8 cellular contexts compared by ENCODE assay signal in the genomic region with DNA sequence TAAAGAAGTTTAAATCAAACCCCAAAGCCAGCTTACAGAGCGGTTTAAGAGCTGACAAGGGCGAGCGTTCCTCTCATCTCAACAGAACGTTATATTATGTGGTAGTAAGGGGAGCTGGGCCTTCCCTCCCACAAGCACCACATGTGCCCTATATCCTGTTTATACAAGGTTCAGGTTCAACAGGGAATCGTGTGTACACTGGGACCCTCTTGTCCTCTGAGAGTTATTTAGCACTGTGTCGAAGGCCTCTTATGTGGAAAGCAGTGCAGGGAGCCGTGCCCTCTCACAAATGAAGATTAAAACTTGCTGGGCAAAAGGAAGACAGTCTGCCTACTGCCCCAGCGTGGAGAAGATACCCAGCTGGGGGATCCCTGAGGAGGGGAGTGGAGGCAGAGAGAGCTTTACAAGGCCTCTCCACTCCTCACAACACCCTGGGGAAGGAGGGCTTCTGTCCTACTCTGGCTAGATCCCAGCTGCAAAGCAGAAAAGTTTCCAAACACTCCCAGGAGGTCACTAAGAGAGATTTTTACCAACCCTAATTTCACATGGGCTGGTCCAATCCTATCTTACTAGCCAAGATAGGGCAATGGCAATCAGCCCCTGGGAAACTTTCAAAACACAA. TPM values are rescaled to one million over a fixed set of nuclear protein-coding genes. Genes with fewer than 3 reads are reported as not detected.
A peak's percentile ranks its signal among the peaks of the same experiment; 100 is the strongest.
DNase-seq lines count a peak whose midpoint lies in the region; ATAC-seq lines count a peak whose summit lies in the region.

No MANE protein-coding gene starts in this region.

- peak overlapping the region; percentile 86 for H3K4me3 Mint-ChIP-seq in activated naive CD4-positive, alpha-beta T cell treated with anti-CD3 and anti-CD28 coated beads, Interleukin-2, amount 10 ng/mL, durations not matched to agents 7 days and 5 days
- peak overlapping the region; percentile 88 for H3K4me3 Mint-ChIP-seq in activated CD4-positive, alpha-beta memory T cell treated with anti-CD3 and anti-CD28 coated beads for 36 hours
- H3K4me3 Mint-ChIP-seq in stimulated activated naive B cell treated with anti-CD40 and anti-IgM and Interleukin-4, amounts not matched to agents 10 μg/mL and 1 μg/mL and 100 μg/mL, for 72 hours, result peak overlapping the region; percentile 86 to 96

- peak; percentile 34 for DNase-seq in activated naive CD4-positive, alpha-beta T cell treated with anti-CD3 and anti-CD28 coated beads, Interleukin-2, amount 10 ng/mL, durations not matched to agents 7 days and 5 days
- no peak for DNase-seq in activated naive CD4-positive, alpha-beta T cell treated with Interleukin-2 at 50 U/mL for 16 hours
- DNase-seq in activated CD4-positive, alpha-beta memory T cell treated with anti-CD3 and anti-CD28 coated beads for 36 hours, result no peak
- DNase-seq in stimulated activated naive B cell treated with anti-CD40 and anti-IgM and Interleukin-4, amounts not matched to agents 10 μg/mL and 1 μg/mL and 100 μg/mL, for 72 hours, result no peak
- no peak for DNase-seq in GM19240 (ENCODE audit: insufficient read length, low spot score)

- no peak for ATAC-seq in stimulated activated naive B cell treated with anti-CD40 and anti-IgM and Interleukin-4, amounts not matched to agents 10 μg/mL and 1 μg/mL and 100 μg/mL, for 72 hours (replicated peaks)
- ATAC-seq in GM21723 (IDR thresholded peaks at IDR 0.05; ENCODE audit: unreplicated experiment), result no peak
- ATAC-seq in GM18502 (IDR thresholded peaks at IDR 0.05; ENCODE audit: poor library complexity, unreplicated experiment), result no peak

- peak overlapping the region; percentile 91 for H3K4me3 ChIP-seq in iPS-11a (ENCODE audit: low read depth, low read length)

- POLR2A ChIA-PET in activated CD4-positive, alpha-beta memory T cell treated with anti-CD3 and anti-CD28 coated beads for 36 hours (lab: Charles Lee), result interaction anchor here (0.7 to 2.2 kb wide), 8 partner anchors 10 to 642 kb away, joined by 3 to 5 read pairs (median 3); no protein-coding TSS in a partner anchor

- intact Hi-C loops in activated CD4-positive, alpha-beta memory T cell treated with anti-CD3 and anti-CD28 coated beads for 36 hours (cut with micrococcal nuclease), result loop anchor here (5.0 kb wide), 4 partner anchors 72 to 642 kb away; partner anchors contain the start of gene RPLP1

- peaks cover 57% of the 10 kb centered on the region for H3K36me3 Mint-ChIP-seq in activated naive CD4-positive, alpha-beta T cell treated with anti-CD3 and anti-CD28 coated beads, Interleukin-2, amount 10 ng/mL, durations not matched to agents 7 days and 5 days
- peaks cover 54% of the 10 kb centered on the region for H3K36me3 Mint-ChIP-seq in activated CD4-positive, alpha-beta memory T cell treated with anti-CD3 and anti-CD28 coated beads for 36 hours
- peaks cover 4 to 22% of the 10 kb centered on the region in 2 donors for H3K36me3 Mint-ChIP-seq in stimulated activated naive B cell treated with anti-CD40 and anti-IgM and Interleukin-4, amounts not matched to agents 10 μg/mL and 1 μg/mL and 100 μg/mL, for 72 hours

- H3K27me3 Mint-ChIP-seq in activated naive CD4-positive, alpha-beta T cell treated with anti-CD3 and anti-CD28 coated beads, Interleukin-2, amount 10 ng/mL, durations not matched to agents 7 days and 5 days, result peaks cover 6% of the 10 kb centered on the region
- H3K27me3 Mint-ChIP-seq in activated CD4-positive, alpha-beta memory T cell treated with anti-CD3 and anti-CD28 coated beads for 36 hours, result no peaks in the 10 kb centered on the region
- H3K27me3 Mint-ChIP-seq in stimulated activated naive B cell treated with anti-CD40 and anti-IgM and Interleukin-4, amounts not matched to agents 10 μg/mL and 1 μg/mL and 100 μg/mL, for 72 hours, result no peaks in the 10 kb centered on the region

- CTCF ChIA-PET in activated naive CD4-positive, alpha-beta T cell treated with anti-CD3 and anti-CD28 coated beads, Interleukin-2, amount 10 ng/mL, durations not matched to agents 7 days and 5 days (lab: Charles Lee), result interaction anchor here (0.8 to 1.9 kb wide), 4 partner anchors 9 to 632 kb away, joined by 3 to 7 read pairs (median 5); no protein-coding TSS in a partner anchor
- CTCF ChIA-PET in activated CD4-positive, alpha-beta memory T cell treated with anti-CD3 and anti-CD28 coated beads for 36 hours (lab: Charles Lee), result interaction anchor here (0.6 to 1.4 kb wide), 3 partner anchors 8 to 393 kb away, joined by 3 to 6 read pairs (median 3); no protein-coding TSS in a partner anchor

- H3K9me3 Mint-ChIP-seq in activated naive CD4-positive, alpha-beta T cell treated with anti-CD3 and anti-CD28 coated beads, Interleukin-2, amount 10 ng/mL, durations not matched to agents 7 days and 5 days, result no peaks in the 10 kb centered on the region
- no peaks in the 10 kb centered on the region for H3K9me3 Mint-ChIP-seq in activated CD4-positive, alpha-beta memory T cell treated with anti-CD3 and anti-CD28 coated beads for 36 hours
- no peaks in the 10 kb centered on the region for H3K9me3 Mint-ChIP-seq in stimulated activated naive B cell treated with anti-CD40 and anti-IgM and Interleukin-4, amounts not matched to agents 10 μg/mL and 1 μg/mL and 100 μg/mL, for 72 hours

- peaks cover 66% of the 10 kb centered on the region for H3K4me1 Mint-ChIP-seq in activated naive CD4-positive, alpha-beta T cell treated with anti-CD3 and anti-CD28 coated beads, Interleukin-2, amount 10 ng/mL, durations not matched to agents 7 days and 5 days
- peaks cover 56% of the 10 kb centered on the region for H3K4me1 Mint-ChIP-seq in activated CD4-positive, alpha-beta memory T cell treated with anti-CD3 and anti-CD28 coated beads for 36 hours (ENCODE audit: low read depth)
- H3K4me1 Mint-ChIP-seq in stimulated activated naive B cell treated with anti-CD40 and anti-IgM and Interleukin-4, amounts not matched to agents 10 μg/mL and 1 μg/mL and 100 μg/mL, for 72 hours, result peaks cover 40 to 74% of the 10 kb centered on the region in 2 donors

- peak overlapping the region; percentile 17 for H3K27ac Mint-ChIP-seq in activated naive CD4-positive, alpha-beta T cell treated with anti-CD3 and anti-CD28 coated beads, Interleukin-2, amount 10 ng/mL, durations not matched to agents 7 days and 5 days
- H3K27ac Mint-ChIP-seq in activated CD4-positive, alpha-beta memory T cell treated with anti-CD3 and anti-CD28 coated beads for 36 hours, result peak overlapping the region; percentile 39
- peak overlapping the region; percentile 65 for H3K27ac Mint-ChIP-seq in stimulated activated naive B cell treated with anti-CD40 and anti-IgM and Interleukin-4, amounts not matched to agents 10 μg/mL and 1 μg/mL and 100 μg/mL, for 72 hours

RNA-seq across cellular contexts. Expression of gene TLE3, which starts 2.9 kb away (rescaled TPM):
- 10 to 100 TPM; 85.4 to 95.1 TPM for total RNA-seq in activated CD4-positive, alpha-beta memory T cell treated with anti-CD3 and anti-CD28 coated beads for 36 hours
